1 cellular context compared by ENCODE assay signal in the genomic region with DNA sequence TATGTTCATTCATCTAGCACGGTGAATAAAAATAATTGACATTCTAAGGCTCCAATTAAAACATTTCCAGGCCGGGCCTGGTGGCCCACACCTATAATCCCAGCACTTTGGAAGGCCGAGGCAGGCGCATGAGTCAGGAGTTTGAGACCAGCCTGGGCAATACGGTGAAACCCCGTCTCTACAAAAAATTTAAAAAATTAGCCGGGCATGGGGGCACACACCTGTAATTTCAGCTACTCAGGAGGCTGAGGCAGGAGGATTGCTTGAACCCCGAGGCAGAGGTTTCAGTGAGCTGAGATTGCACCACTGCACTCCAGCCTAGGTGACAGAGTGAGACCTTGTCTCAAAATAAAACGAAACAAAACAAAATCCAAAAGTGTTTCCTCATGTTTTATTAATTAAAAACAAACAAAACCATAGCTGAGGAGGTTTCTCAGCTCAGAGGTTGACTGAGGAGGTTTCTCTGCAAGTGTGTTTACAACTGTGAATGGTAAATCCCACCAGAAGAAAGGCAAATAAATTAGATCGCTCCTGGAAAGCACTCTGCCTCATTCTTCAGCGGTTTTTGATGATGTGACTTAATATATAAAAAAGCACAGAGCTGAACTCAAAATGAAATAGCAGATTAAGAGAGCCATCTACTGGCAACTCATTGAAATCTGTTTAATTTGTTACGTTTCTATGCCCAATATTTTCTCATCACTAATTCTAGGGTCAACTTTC.
TF ChIP-seq lines count a peak whose summit lies in the region.

No MANE protein-coding gene starts in this region.

TF ChIP-seq in GM12878, 131 proteins besides CTCF, POLR2A, EP300 and RAD21:
- TF ChIP-seq CBX3 (IDR thresholded peaks at IDR 0.05; ENCODE audit: borderline replicate concordance, low read depth), result no peak
- TF ChIP-seq, protein P1, sequence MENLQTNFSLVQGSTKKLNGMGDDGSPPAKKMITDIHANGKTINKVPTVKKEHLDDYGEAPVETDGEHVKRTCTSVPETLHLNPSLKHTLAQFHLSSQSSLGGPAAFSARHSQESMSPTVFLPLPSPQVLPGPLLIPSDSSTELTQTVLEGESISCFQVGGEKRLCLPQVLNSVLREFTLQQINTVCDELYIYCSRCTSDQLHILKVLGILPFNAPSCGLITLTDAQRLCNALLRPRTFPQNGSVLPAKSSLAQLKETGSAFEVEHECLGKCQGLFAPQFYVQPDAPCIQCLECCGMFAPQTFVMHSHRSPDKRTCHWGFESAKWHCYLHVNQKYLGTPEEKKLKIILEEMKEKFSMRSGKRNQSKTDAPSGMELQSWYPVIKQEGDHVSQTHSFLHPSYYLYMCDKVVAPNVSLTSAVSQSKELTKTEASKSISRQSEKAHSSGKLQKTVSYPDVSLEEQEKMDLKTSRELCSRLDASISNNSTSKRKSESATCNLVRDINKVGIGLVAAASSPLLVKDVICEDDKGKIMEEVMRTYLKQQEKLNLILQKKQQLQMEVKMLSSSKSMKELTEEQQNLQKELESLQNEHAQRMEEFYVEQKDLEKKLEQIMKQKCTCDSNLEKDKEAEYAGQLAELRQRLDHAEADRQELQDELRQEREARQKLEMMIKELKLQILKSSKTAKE (IDR thresholded peaks at IDR 0.05; ENCODE audit: low read depth, poor library complexity, severe bottlenecking), result peak; percentile 41
- TF ChIP-seq SMC3 (IDR thresholded peaks at IDR 0.05; ENCODE audit: borderline replicate concordance, low read length), result peak; percentile 79
TF ChIP-seq in GM12878: peak in this region for 2.
